In the genomic region with DNA sequence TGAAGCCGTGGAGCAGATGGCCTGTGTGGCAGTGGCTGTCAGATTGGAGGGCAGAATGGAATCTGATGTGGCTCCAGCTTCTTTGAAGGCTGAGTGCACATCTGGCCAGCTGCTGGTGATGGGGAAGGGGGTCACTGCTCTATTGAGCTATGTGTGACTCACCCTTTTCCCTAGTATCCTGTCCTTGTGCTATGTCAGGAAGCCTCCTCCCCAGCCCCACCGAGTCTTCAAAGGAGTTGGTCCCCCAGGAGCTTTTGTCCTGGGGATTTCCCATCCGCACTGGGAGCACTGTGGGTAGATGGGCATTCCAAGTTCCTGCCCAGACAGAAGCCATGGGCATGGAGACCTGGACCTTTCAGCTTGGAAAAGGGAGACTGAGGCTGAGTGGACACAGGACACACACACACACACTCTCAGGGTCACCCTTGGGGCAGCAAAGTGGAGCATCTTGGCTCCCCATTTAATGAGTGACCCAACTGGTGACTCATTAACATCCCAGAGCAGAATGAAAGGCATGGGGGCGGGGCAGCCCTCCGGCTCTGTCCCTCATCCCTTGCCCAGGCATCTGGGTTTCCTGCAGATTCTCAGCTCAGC, we compare ENCODE assay signal across 9 cellular contexts. TPM values are rescaled to one million over a fixed set of nuclear protein-coding genes. Genes with fewer than 3 reads are reported as not detected.
DNase-seq lines count a peak whose midpoint lies in the region; ATAC-seq and TF ChIP-seq lines count a peak whose summit lies in the region.
"Had no signal": no experiment of that assay in that cellular context is flagged by ENCODE, and none has a peak within 500 bp of the region (broad histone marks: within the 10 kb centered on the region; RNA-seq: fewer than 3 reads in every experiment).

No MANE protein-coding gene starts in this region.

- POLR2A ChIA-PET in AG04450 (lab: Yijun Ruan, JAX), result interaction anchor here (1.0 to 6.9 kb wide), 5 partner anchors 10 to 19 kb away, joined by 3 to 120 read pairs (median 4); no protein-coding TSS in a partner anchor

- CTCF ChIA-PET in AG04450 (lab: Charles Lee), result interaction anchor here (0.7 to 7.0 kb wide), 4 partner anchors 11 to 18 kb away, joined by 3 to 53 read pairs (median 8); no protein-coding TSS in a partner anchor

- peaks cover 6% of the 10 kb centered on the region; the same call in 1 of the 2 replicates for H3K9me3 ChIP-seq in AG04450 (ENCODE audit: control insufficient read depth, insufficient read depth, low read length)
- H3K9me3 ChIP-seq in muscle layer of duodenum (ENCODE audit: control insufficient read depth in 1 of 2, low read length in 2 of 2), result no peaks in the 10 kb centered on the region

- H3K4me1 ChIP-seq in muscle layer of duodenum (ENCODE audit: control insufficient read depth in 1 of 2, insufficient read depth in 2 of 2, low read length in 2 of 2), result peaks cover 27 to 60% of the 10 kb centered on the region in 2 donors

- H3K27me3 ChIP-seq in AG04450 (ENCODE audit: control insufficient read depth, insufficient read depth, low read length), result no peaks in the 10 kb centered on the region
- no peaks in the 10 kb centered on the region for H3K27me3 ChIP-seq in muscle layer of duodenum (ENCODE audit: low read depth, low read length)

- H3K4me3 ChIP-seq in AG04450 (ENCODE audit: low read depth, low read length), result peak overlapping the region; percentile 77
- H3K4me3 ChIP-seq in muscle layer of duodenum (ENCODE audit: low read depth in 1 of 2, low read length in 2 of 2), result peak overlapping the region; percentile 85 to 96

- no peak for DNase-seq in AG04450 (ENCODE audit: low read depth, low spot score)
- peak; percentile 22 for DNase-seq in NCI-H226
- DNase-seq in epidermal melanocyte (ENCODE audit: insufficient read length, low spot score), result peak; percentile 51
- no peak for DNase-seq in ecto neural progenitor cell (ENCODE audit: low spot score)
- DNase-seq in NCI-H2107 (lab: John Stamatoyannopoulos, UW), result no peak

- H3K27ac ChIP-seq in AG04450 (ENCODE audit: low read depth, low read length), result peak overlapping the region; percentile 97
- peak overlapping the region; percentile 99 for H3K27ac ChIP-seq in muscle layer of duodenum (ENCODE audit: low read length)

- no peak for ATAC-seq in GM19328 (IDR thresholded peaks at IDR 0.05; ENCODE audit: unreplicated experiment)
- no peak for ATAC-seq in HG03565 (IDR thresholded peaks at IDR 0.05; ENCODE audit: unreplicated experiment)
- ATAC-seq: stimulated activated memory B cell treated with anti-CD40 and anti-IgM and Interleukin-4, amounts not matched to agents 10 μg/mL and 1 μg/mL and 100 μg/mL, for 72 hours had no signal

- TF ChIP-seq CTCF in AG04450 (IDR thresholded peaks at IDR 0.05; ENCODE audit: low read depth, low read length), result no peak

- H3K36me3 ChIP-seq in muscle layer of duodenum (ENCODE audit: control insufficient read depth in 1 of 2, insufficient read depth in 2 of 2, low read length in 2 of 2), result peaks cover 29 to 66% of the 10 kb centered on the region in 2 donors

RNA-seq across cellular contexts. Expression of a gene that starts 3.3 kb away (rescaled TPM):
- 881 and 1,147 TPM in 2 replicates for polyA plus RNA-seq in AG04450 (2011; rRNA removed)
- 437 and 536 TPM in 2 replicates for polyA minus RNA-seq in AG04450 (2011; rRNA and poly(A)+ RNA removed)

RNA-seq across cellular contexts. Expression of a gene that starts 39.6 kb away (rescaled TPM):
- 1.4 and 1.9 TPM in 2 replicates for polyA plus RNA-seq in AG04450 (2011; rRNA removed)
- polyA minus RNA-seq in AG04450 (2011; rRNA and poly(A)+ RNA removed), result 3.3 and 4.4 TPM in 2 replicates

Comparison
In these comparisons a context has a peak if more than half of its experiments do, and no peak if none do; other contexts are left out.
1. DNase-seq: peak in NCI-H226 (single experiment) and epidermal melanocyte (single experiment); none in AG04450 (single experiment), ecto neural progenitor cell (single experiment) and NCI-H2107 (single experiment).